Comparison of ENCODE assay signal across 8 cellular contexts in genomic region chr3:152268501-152269422, GRCh38. TPM values are rescaled to one million over a fixed set of nuclear protein-coding genes. Genes with fewer than 3 reads are reported as not detected.
DNase-seq lines count a peak whose midpoint lies in the region; ATAC-seq and TF ChIP-seq lines count a peak whose summit lies in the region.

Gene MBNL1, plus strand, starts transcription at chr3:152268929. Its CDS starts 31,265 bp downstream, at chr3:152300194.

- TF ChIP-seq POLR2A in HCT116 (IDR thresholded peaks at IDR 0.05; ENCODE audit: borderline replicate concordance, extremely low read depth, insufficient read depth, insufficient read length) = peak; percentile 64

- H4K20me1 ChIP-seq in HCT116 (ENCODE audit: insufficient read depth) = no peaks in the 10 kb centered on the region

- TF ChIP-seq CTCF in HCT116 (IDR thresholded peaks at IDR 0.05 in 2 of 3, conservative IDR thresholded peaks at IDR 0.05 in 1 of 3; ENCODE audit: borderline replicate concordance in 1 of 3, insufficient read depth in 1 of 3, low read depth in 2 of 3, low read length in 2 of 3) = no peak

- peak within 1 kb of the TSS; percentile 72 for H3K4me2 ChIP-seq in HCT116 (ENCODE audit: low read length)

- no peaks in the 10 kb centered on the region for H3K9me2 ChIP-seq in HCT116 (ENCODE audit: insufficient read depth)

- H3K36me3 ChIP-seq in HCT116 (ENCODE audit: control insufficient read depth in 1 of 2, insufficient read depth in 2 of 2, low read length in 2 of 2) (no peaks in the 10 kb centered on the region), neuron (ENCODE audit: insufficient read depth, low read length) (no peaks in the 10 kb centered on the region), subcutaneous abdominal adipose tissue (ENCODE audit: control insufficient read depth in 5 of 5, insufficient read depth in 5 of 5, low read length in 5 of 5) (no peaks in the 10 kb centered on the region)

- H3K4me3 ChIP-seq in HCT116 (replicated peaks in 1 of 2; ENCODE audit: low read depth in 1 of 2, low read length in 2 of 2) (peak within 1 kb of the TSS; percentile 77 to 88), neuron (ENCODE audit: low read length) (peak within 1 kb of the TSS; percentile 79), subcutaneous abdominal adipose tissue (ENCODE audit: low read depth in 1 of 5, low read length in 5 of 5) (peak within 1 kb of the TSS; percentile 94 to 97 (median 96))

- H3K27me3 ChIP-seq in HCT116 (ENCODE audit: insufficient read depth, low read length) (no peaks in the 10 kb centered on the region), neuron (ENCODE audit: insufficient read depth, low read length) (no peaks in the 10 kb centered on the region), subcutaneous abdominal adipose tissue (ENCODE audit: control insufficient read depth in 5 of 5, insufficient read depth in 4 of 5, low read length in 5 of 5) (no peaks in the 10 kb centered on the region)

- H3K79me2 ChIP-seq in HCT116 (ENCODE audit: insufficient read depth, low read length) = peaks cover 50% of the 10 kb centered on the region

- intact Hi-C loops in HCT116 (cut with micrococcal nuclease) = loop anchor here (2.0 to 5.0 kb wide), 2 partner anchors 246 to 784 kb away; no protein-coding TSS in a partner anchor

- BruUV-seq in HCT116 (replicated peaks; lab: Mats Ljungman, UMichigan) = no TSS peak

- ATAC-seq in HCT116 = peak; percentile 71

- H3K9me3 ChIP-seq in HCT116 (ENCODE audit: control insufficient read depth in 1 of 2, insufficient read depth in 1 of 2, low read depth in 1 of 2, low read length in 2 of 2) (no peaks in the 10 kb centered on the region), neuron (ENCODE audit: low read length) (no peaks in the 10 kb centered on the region), subcutaneous abdominal adipose tissue (ENCODE audit: control insufficient read depth in 5 of 5, low read length in 5 of 5) (no peaks in the 10 kb centered on the region)

- H3K4me1 ChIP-seq in HCT116 (ENCODE audit: control insufficient read depth in 1 of 2, insufficient read depth in 2 of 2, low read length in 2 of 2) (peaks cover 50 to 65% of the 10 kb centered on the region in 2 experiments), neuron (ENCODE audit: insufficient read depth, low read length) (peaks cover 24% of the 10 kb centered on the region), subcutaneous abdominal adipose tissue (ENCODE audit: control insufficient read depth in 5 of 5, insufficient read depth in 5 of 5, low read length in 5 of 5) (peaks cover 13 to 52% (median 46%) of the 10 kb centered on the region in 5 donors)

- H3K27ac ChIP-seq in HCT116 (ENCODE audit: low read depth, low read length) (peak within 1 kb of the TSS; percentile 90), subcutaneous abdominal adipose tissue (ENCODE audit: low read depth, low read length) (peak within 1 kb of the TSS; percentile 99)

- peak; percentile 95 for DNase-seq in GDM1 (lab: John Stamatoyannopoulos, UW)
- peak; percentile 70 for DNase-seq in HCT116 (ENCODE audit: low read depth, low spot score)
- DNase-seq in MV-4-11 (lab: John Stamatoyannopoulos, UW) = peak; percentile 83
- peak; percentile 91 for DNase-seq in SK-N-DZ (ENCODE audit: low spot score)
- peak; percentile 86 for DNase-seq in activated naive CD4-positive, alpha-beta T cell treated with Interleukin-2 at 50 U/mL for 16 hours
- DNase-seq in foreskin melanocyte = peak; percentile 80

- POLR2A ChIA-PET in HCT116 (lab: Charles Lee) = interaction anchor here (0.6 to 2.5 kb wide), 13 partner anchors 8 to 242 kb away, joined by 3 to 8 read pairs (median 4); no protein-coding TSS in a partner anchor

- RAD21 ChIA-PET in HCT116 (lab: Charles Lee; ENCODE audit: low non-redundant PET in 1 of 2, low total read pairs in 2 of 2, uncharacterized antibody in 2 of 2, unreplicated experiment in 2 of 2) = interaction anchor here in 1 of 2 experiments (0.5 to 0.7 kb wide), 2 partner anchors 41 to 82 kb away, joined by 3 read pairs; no protein-coding TSS in a partner anchor

- H3K9ac ChIP-seq in HCT116 (ENCODE audit: low read length) (peak within 1 kb of the TSS; percentile 88), subcutaneous abdominal adipose tissue (ENCODE audit: low read length in 5 of 5) (peak within 1 kb of the TSS; percentile 90 to 99 (median 95))

- CTCF ChIA-PET in HCT116 (lab: Charles Lee) = no interaction called here

- peak; percentile 13; the same call in 1 of the 2 replicates for TF ChIP-seq RAD21 in HCT116 (IDR thresholded peaks at IDR 0.05; ENCODE audit: low read depth)

- H2AFZ ChIP-seq in HCT116 (ENCODE audit: low read depth, low read length, poor library complexity, severe bottlenecking) (no peak within 1 kb of the TSS), neuron (ENCODE audit: low read depth, low read length) (peak within 1 kb of the TSS; percentile 86)

TF ChIP-seq in HCT116, 20 proteins besides CTCF, POLR2A, EP300 and RAD21:
- peak; percentile 72 for TF ChIP-seq TCF7L2 (IDR thresholded peaks at IDR 0.05; ENCODE audit: borderline replicate concordance, extremely low read depth, insufficient read depth, insufficient read length)
- TF ChIP-seq MAX (IDR thresholded peaks at IDR 0.05) = peak; percentile 89
- TF ChIP-seq FOSL1 (IDR thresholded peaks at IDR 0.05; ENCODE audit: low read depth) = no peak
- TF ChIP-seq ZFX (IDR thresholded peaks at IDR 0.05) = peak; percentile 25; the same call in 1 of the 2 replicates
- TF ChIP-seq ELF1 (IDR thresholded peaks at IDR 0.05; ENCODE audit: borderline replicate concordance, low read depth) = peak; percentile 42; the same call in 1 of the 2 replicates
- TF ChIP-seq, protein P1, sequence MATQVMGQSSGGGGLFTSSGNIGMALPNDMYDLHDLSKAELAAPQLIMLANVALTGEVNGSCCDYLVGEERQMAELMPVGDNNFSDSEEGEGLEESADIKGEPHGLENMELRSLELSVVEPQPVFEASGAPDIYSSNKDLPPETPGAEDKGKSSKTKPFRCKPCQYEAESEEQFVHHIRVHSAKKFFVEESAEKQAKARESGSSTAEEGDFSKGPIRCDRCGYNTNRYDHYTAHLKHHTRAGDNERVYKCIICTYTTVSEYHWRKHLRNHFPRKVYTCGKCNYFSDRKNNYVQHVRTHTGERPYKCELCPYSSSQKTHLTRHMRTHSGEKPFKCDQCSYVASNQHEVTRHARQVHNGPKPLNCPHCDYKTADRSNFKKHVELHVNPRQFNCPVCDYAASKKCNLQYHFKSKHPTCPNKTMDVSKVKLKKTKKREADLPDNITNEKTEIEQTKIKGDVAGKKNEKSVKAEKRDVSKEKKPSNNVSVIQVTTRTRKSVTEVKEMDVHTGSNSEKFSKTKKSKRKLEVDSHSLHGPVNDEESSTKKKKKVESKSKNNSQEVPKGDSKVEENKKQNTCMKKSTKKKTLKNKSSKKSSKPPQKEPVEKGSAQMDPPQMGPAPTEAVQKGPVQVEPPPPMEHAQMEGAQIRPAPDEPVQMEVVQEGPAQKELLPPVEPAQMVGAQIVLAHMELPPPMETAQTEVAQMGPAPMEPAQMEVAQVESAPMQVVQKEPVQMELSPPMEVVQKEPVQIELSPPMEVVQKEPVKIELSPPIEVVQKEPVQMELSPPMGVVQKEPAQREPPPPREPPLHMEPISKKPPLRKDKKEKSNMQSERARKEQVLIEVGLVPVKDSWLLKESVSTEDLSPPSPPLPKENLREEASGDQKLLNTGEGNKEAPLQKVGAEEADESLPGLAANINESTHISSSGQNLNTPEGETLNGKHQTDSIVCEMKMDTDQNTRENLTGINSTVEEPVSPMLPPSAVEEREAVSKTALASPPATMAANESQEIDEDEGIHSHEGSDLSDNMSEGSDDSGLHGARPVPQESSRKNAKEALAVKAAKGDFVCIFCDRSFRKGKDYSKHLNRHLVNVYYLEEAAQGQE (IDR thresholded peaks at IDR 0.05; ENCODE audit: low read depth) = no peak
- TF ChIP-seq CBX3 (IDR thresholded peaks at IDR 0.05; ENCODE audit: low read depth) = peak; percentile 26; the same call in 1 of the 2 replicates
- TF ChIP-seq YY1 (IDR thresholded peaks at IDR 0.05; ENCODE audit: extremely low read depth, insufficient replicate concordance, low read depth, low read length) = peak; percentile 74
- TF ChIP-seq EZH2 (IDR thresholded peaks at IDR 0.05) = no peak
- TF ChIP-seq POLR2AphosphoS5 (IDR thresholded peaks at IDR 0.05; ENCODE audit: low read depth, low read length) = peak; percentile 90
- TF ChIP-seq SP1 (IDR thresholded peaks at IDR 0.05; ENCODE audit: low read depth) = 0 out of 2 replicates have a peak, but pooled peaks have one; percentile 26

RNA-seq across cellular contexts. Expression of gene MBNL1, which starts in this region (rescaled TPM):
- 200 TPM for total RNA-seq in HCT116 (2021; ENCODE audit: unreplicated experiment)
- 69.4 and 70.1 TPM in 2 replicates for polyA plus RNA-seq in HCT116 (2012)
- polyA plus RNA-seq in SK-N-DZ (2014; cell fraction: cytosol; rRNA removed) = 11.7 and 12.0 TPM in 2 replicates
- 20.1 TPM in 2 replicates for polyA plus RNA-seq in SK-N-DZ (2014; cell fraction: nucleus; rRNA removed)

Comparison
In these comparisons a context has a peak if more than half of its experiments do, and no peak if none do; other contexts are left out.
1. Peak in every context shown above with its lines: DNase-seq, ATAC-seq, H3K4me3 ChIP-seq and H3K27ac ChIP-seq.